Comparison of ENCODE assay signal across 18 cellular contexts in genomic region chr13:33158271-33158670, GRCh38.
"Had no signal": no experiment of that assay in that cellular context is flagged by ENCODE, and none has a peak within 500 bp of the region (broad histone marks: within the 10 kb centered on the region; RNA-seq: fewer than 3 reads in every experiment).

No MANE protein-coding gene starts in this region.

- H3K9me3 ChIP-seq: neutrophil, ovary had no signal

- H3K4me3 ChIP-seq: left lung, lower lobe of right lung, ovary, right atrium auricular region, stomach had no signal

- H3K27me3 Mint-ChIP-seq: dendritic cell treated with granulocyte-macrophage colony-stimulating factor and Interleukin-4, amounts not matched to agents 40 ng/mL and 50 ng/mL, for 4 days; naive B cell had no signal

- H3K4me1 ChIP-seq: foreskin keratinocyte had no signal

- H3K27ac Mint-ChIP-seq: dendritic cell treated with granulocyte-macrophage colony-stimulating factor and Interleukin-4, amounts not matched to agents 40 ng/mL and 50 ng/mL, for 4 days; endodermal cell; immature natural killer cell; naive B cell had no signal

- ATAC-seq: foreskin keratinocyte, left lung, lower lobe of right lung had no signal

- DNase-seq: endodermal cell; erythroblast; foreskin keratinocyte; immature natural killer cell; left lung; lower lobe of right lung; mesenchymal stem cell; naive B cell; nephron progenitor cell; ovary; small intestine; stimulated activated CD4-positive, alpha-beta T cell treated with anti-CD3 and anti-CD28 coated beads, Interleukin-12 subunit alpha, Interleukin-12 subunit beta, amount 100 ng/mL, for 4 hours; stimulated activated naive CD4-positive, alpha-beta T cell; stomach; substantia nigra had no signal

- H3K4me1 Mint-ChIP-seq: immature natural killer cell, naive B cell had no signal

- H3K36me3 ChIP-seq: neutrophil, ovary had no signal

- H3K27me3 ChIP-seq: foreskin keratinocyte, left lung, neutrophil, ovary, right atrium auricular region, stomach had no signal

- H3K27ac ChIP-seq: foreskin keratinocyte, left lung, lower lobe of right lung, neutrophil, ovary, right atrium auricular region, stomach had no signal

- H3K36me3 Mint-ChIP-seq: immature natural killer cell had no signal

- H3K4me3 Mint-ChIP-seq: dendritic cell treated with granulocyte-macrophage colony-stimulating factor and Interleukin-4, amounts not matched to agents 40 ng/mL and 50 ng/mL, for 4 days; endodermal cell; immature natural killer cell; naive B cell; nephron progenitor cell had no signal
